20 cellular contexts compared by ENCODE assay signal in the genomic region with DNA sequence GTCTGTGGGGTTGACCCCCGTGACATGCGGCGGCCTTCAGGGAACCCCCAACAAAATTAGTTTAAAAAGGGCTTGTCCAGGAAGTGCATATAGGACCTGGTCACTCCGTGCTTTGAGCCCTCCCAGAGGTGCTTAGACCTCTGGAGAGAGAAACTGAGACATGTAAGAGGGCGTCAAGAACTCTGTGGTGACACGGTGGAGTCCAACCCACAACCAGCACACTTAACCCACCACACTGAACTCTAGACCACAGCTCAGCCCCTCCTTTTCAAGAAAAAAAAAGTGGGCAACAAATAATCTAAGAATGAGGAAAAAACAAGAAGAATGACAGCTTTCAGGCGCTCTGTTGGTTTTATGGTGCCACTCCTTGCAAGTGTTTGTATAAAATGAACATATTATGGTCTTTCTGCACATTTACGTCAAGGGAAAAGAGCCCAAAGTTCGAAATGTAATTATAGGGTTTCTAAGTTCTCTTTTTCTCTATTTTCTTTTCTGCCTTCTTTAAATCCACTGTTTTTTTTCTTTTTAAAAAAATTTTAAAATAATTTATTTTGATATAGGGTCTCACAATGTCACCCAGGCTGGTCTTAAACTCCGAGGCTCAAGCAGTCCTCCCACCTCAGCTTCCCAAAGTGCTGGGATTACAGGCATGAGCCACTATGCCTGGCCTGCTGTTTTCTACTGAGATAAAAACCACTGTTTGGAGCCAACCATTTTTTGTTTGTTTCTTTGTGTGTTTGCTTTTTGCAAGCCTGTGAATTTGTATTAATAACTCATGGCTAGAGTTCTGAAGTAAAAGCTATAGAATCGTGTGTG. TPM values are rescaled to one million over a fixed set of nuclear protein-coding genes. Genes with fewer than 3 reads are reported as not detected.
DNase-seq lines count a peak whose midpoint lies in the region; ATAC-seq and TF ChIP-seq lines count a peak whose summit lies in the region.
"Had no signal": no experiment of that assay in that cellular context is flagged by ENCODE, and none has a peak within 500 bp of the region (broad histone marks: within the 10 kb centered on the region; RNA-seq: fewer than 3 reads in every experiment).

No MANE protein-coding gene starts in this region.

- CTCF ChIA-PET in Caco-2 (lab: Charles Lee): interaction anchor here (0.7 kb wide), 1 partner anchor 133 kb away, joined by 4 read pairs; no protein-coding TSS in a partner anchor
- CTCF ChIA-PET in activated CD4-positive, alpha-beta memory T cell treated with anti-CD3 and anti-CD28 coated beads, Interleukin-2, amount 10 ng/mL, durations not matched to agents 7 days and 5 days (lab: Charles Lee): interaction anchor here (0.6 kb wide), 1 partner anchor 161 kb away, joined by 4 read pairs; no protein-coding TSS in a partner anchor

- H3K27ac Mint-ChIP-seq in Caco-2 (ENCODE audit: unreplicated experiment) (peak overlapping the region; percentile 56), neural progenitor cell (no peak overlapping the region)
- H3K27ac Mint-ChIP-seq in activated CD4-positive, alpha-beta memory T cell treated with anti-CD3 and anti-CD28 coated beads, Interleukin-2, amount 10 ng/mL, durations not matched to agents 7 days and 5 days: no peak overlapping the region
- H3K27ac Mint-ChIP-seq: naive thymus-derived CD4-positive, alpha-beta T cell; T-helper 2 cell treated with Interferon-gamma antibody and Interleukin-4, amounts not matched to agents 5 μg/mL and 100 μg/mL, for 36 hours had no signal

- no peak overlapping the region for H3K4me3 Mint-ChIP-seq in Caco-2 (ENCODE audit: unreplicated experiment)
- H3K4me3 Mint-ChIP-seq in neural progenitor cell: no peak overlapping the region
- H3K4me3 Mint-ChIP-seq in activated CD4-positive, alpha-beta memory T cell treated with anti-CD3 and anti-CD28 coated beads, Interleukin-2, amount 10 ng/mL, durations not matched to agents 7 days and 5 days: no peak overlapping the region
- H3K4me3 Mint-ChIP-seq: naive thymus-derived CD4-positive, alpha-beta T cell; T-helper 2 cell treated with Interferon-gamma antibody and Interleukin-4, amounts not matched to agents 5 μg/mL and 100 μg/mL, for 36 hours had no signal

- no peaks in the 10 kb centered on the region for H4K20me1 ChIP-seq in neural progenitor cell (ENCODE audit: low read depth)

- TF ChIP-seq POLR2A in sigmoid colon (IDR thresholded peaks at IDR 0.05): no peak

- H3K9ac ChIP-seq in neural progenitor cell: no peak overlapping the region

- no peak overlapping the region for H2AFZ ChIP-seq in neural progenitor cell (replicated peaks)

- TF ChIP-seq EP300 in sigmoid colon (IDR thresholded peaks at IDR 0.05): no peak

- H3K36me3 ChIP-seq in Caco-2 (ENCODE audit: control insufficient read depth, insufficient read depth, low read length) (no peaks in the 10 kb centered on the region), lower lobe of right lung (no peaks in the 10 kb centered on the region), sigmoid colon (no peaks in the 10 kb centered on the region), neural progenitor cell (no peaks in the 10 kb centered on the region)
- H3K36me3 ChIP-seq: cardiac muscle cell had no signal

- H3K4me1 Mint-ChIP-seq in Caco-2 (ENCODE audit: low read depth, unreplicated experiment): peaks cover 13% of the 10 kb centered on the region
- peaks cover 13% of the 10 kb centered on the region for H3K4me1 Mint-ChIP-seq in neural progenitor cell
- no peaks in the 10 kb centered on the region for H3K4me1 Mint-ChIP-seq in activated CD4-positive, alpha-beta memory T cell treated with anti-CD3 and anti-CD28 coated beads, Interleukin-2, amount 10 ng/mL, durations not matched to agents 7 days and 5 days

- intact Hi-C loops in Caco-2 (cut with micrococcal nuclease; ENCODE audit: unreplicated experiment): no loop called here
- intact Hi-C loops in lower lobe of right lung (cut with DNase I): no loop called here
- intact Hi-C loops in sigmoid colon (cut with DNase I): no loop called here

- H3K27me3 ChIP-seq in Caco-2 (replicated peaks; ENCODE audit: control insufficient read depth, insufficient read depth, low read length) (no peaks in the 10 kb centered on the region), lower lobe of right lung (ENCODE audit: low read depth) (no peaks in the 10 kb centered on the region), sigmoid colon (no peaks in the 10 kb centered on the region), neural progenitor cell (no peaks in the 10 kb centered on the region)
- H3K27me3 ChIP-seq: cardiac muscle cell had no signal

- no peaks in the 10 kb centered on the region for H3K27me3 Mint-ChIP-seq in Caco-2 (ENCODE audit: insufficient read depth, unreplicated experiment)
- peaks cover 11% of the 10 kb centered on the region for H3K27me3 Mint-ChIP-seq in neural progenitor cell (ENCODE audit: insufficient read depth, low read depth)
- H3K27me3 Mint-ChIP-seq in activated CD4-positive, alpha-beta memory T cell treated with anti-CD3 and anti-CD28 coated beads, Interleukin-2, amount 10 ng/mL, durations not matched to agents 7 days and 5 days: peaks cover 8% of the 10 kb centered on the region

- H3K27ac ChIP-seq in lower lobe of right lung (peak overlapping the region; percentile 31), sigmoid colon (peak overlapping the region in 3 of 4 donors; percentile 32 to 62 (median 43)), neural progenitor cell (no peak overlapping the region)
- H3K27ac ChIP-seq: cardiac muscle cell had no signal

- POLR2A ChIA-PET in Caco-2 (lab: Charles Lee): no interaction called here
- POLR2A ChIA-PET in activated CD4-positive, alpha-beta memory T cell treated with anti-CD3 and anti-CD28 coated beads, Interleukin-2, amount 10 ng/mL, durations not matched to agents 7 days and 5 days (lab: Charles Lee): no interaction called here

- WGBS in sigmoid colon, 2 donors: 24 to 55% methylated on average over 11 of the region's 11 CpGs

- H3K36me3 Mint-ChIP-seq in Caco-2 (ENCODE audit: insufficient read depth, unreplicated experiment) (no peaks in the 10 kb centered on the region), neural progenitor cell (no peaks in the 10 kb centered on the region)
- H3K36me3 Mint-ChIP-seq in activated CD4-positive, alpha-beta memory T cell treated with anti-CD3 and anti-CD28 coated beads, Interleukin-2, amount 10 ng/mL, durations not matched to agents 7 days and 5 days (ENCODE audit: low read depth): no peaks in the 10 kb centered on the region

- no peak for TF ChIP-seq CTCF in Caco-2 (IDR thresholded peaks at IDR 0.05; ENCODE audit: insufficient read depth in 1 of 2, low read depth in 1 of 2, low read length in 1 of 2, severe bottlenecking in 1 of 2, unreplicated experiment in 1 of 2)
- no peak for TF ChIP-seq CTCF in lower lobe of right lung (IDR thresholded peaks at IDR 0.05)
- TF ChIP-seq CTCF in sigmoid colon (IDR thresholded peaks at IDR 0.05): no peak
- TF ChIP-seq CTCF in neural progenitor cell (IDR thresholded peaks at IDR 0.05): no peak

- DNase-seq in Caco-2 (no peak), amniotic epithelial cell (ENCODE audit: low read depth) (peak; percentile 78), lower lobe of right lung (no peak), sigmoid colon (no peak), neural progenitor cell (ENCODE audit: low spot score) (no peak), DMS53 treated with DMSO at 0.1 percent for 48 hours (lab: John Stamatoyannopoulos, UW; ENCODE audit: unreplicated experiment) (no peak)
- DNase-seq in stimulated activated naive CD4-positive, alpha-beta T cell (lab: John Stamatoyannopoulos, UW): no peak
- DNase-seq in activated CD4-positive, alpha-beta memory T cell treated with anti-CD3 and anti-CD28 coated beads, Interleukin-2, amount 10 ng/mL, durations not matched to agents 7 days and 5 days: no peak
- DNase-seq: activated CD4-positive, alpha-beta T cell treated with anti-CD3 and anti-CD28 coated beads, Interleukin-2, amount 50 U/mL, for 48 hours; activated gamma-delta T cell treated with Interleukin-2 at 50 U/mL for 16 hours; activated T-cell treated with anti-CD3 and anti-CD28 coated beads for 4 hours; mammary epithelial cell; naive thymus-derived CD4-positive, alpha-beta T cell; NCI-H187; NCI-H226; stimulated activated CD4-positive, alpha-beta T cell treated with anti-CD3 and anti-CD28 coated beads, Interleukin-4, amount 100 ng/mL, for 1 hour had no signal

- no TSS peak for BruUV-seq in Caco-2 (replicated peaks; lab: Mats Ljungman, UMichigan)

- H3K4me3 ChIP-seq in Caco-2 (ENCODE audit: low read depth, low read length) (no peak overlapping the region), lower lobe of right lung (no peak overlapping the region), sigmoid colon (no peak overlapping the region), neural progenitor cell (no peak overlapping the region)
- H3K4me3 ChIP-seq: cardiac muscle cell, skin epidermis had no signal

- H3K79me2 ChIP-seq in neural progenitor cell (ENCODE audit: low read depth): no peaks in the 10 kb centered on the region

- H3F3A ChIP-seq in neural progenitor cell (ENCODE audit: low read depth): no peaks in the 10 kb centered on the region

- peaks cover 5% of the 10 kb centered on the region; the same call in 1 of the 2 replicates for H3K4me1 ChIP-seq in Caco-2
- H3K4me1 ChIP-seq in lower lobe of right lung: no peaks in the 10 kb centered on the region
- peaks cover 0 to 14% (median 7%) of the 10 kb centered on the region in 4 donors for H3K4me1 ChIP-seq in sigmoid colon
- H3K4me1 ChIP-seq in neural progenitor cell: no peaks in the 10 kb centered on the region

- ATAC-seq in lower lobe of right lung: no peak
- ATAC-seq: naive thymus-derived CD4-positive, alpha-beta T cell; Panc1 had no signal

- no peaks in the 10 kb centered on the region for H3K9me3 ChIP-seq in Caco-2
- no peaks in the 10 kb centered on the region for H3K9me3 ChIP-seq in lower lobe of right lung
- H3K9me3 ChIP-seq in sigmoid colon: no peaks in the 10 kb centered on the region
- H3K9me3 ChIP-seq in neural progenitor cell (ENCODE audit: low read depth): no peaks in the 10 kb centered on the region

- H3K9me3 Mint-ChIP-seq in Caco-2 (ENCODE audit: unreplicated experiment) (peaks cover 10% of the 10 kb centered on the region), neural progenitor cell (peaks cover 9% of the 10 kb centered on the region)
- H3K9me3 Mint-ChIP-seq in activated CD4-positive, alpha-beta memory T cell treated with anti-CD3 and anti-CD28 coated beads, Interleukin-2, amount 10 ng/mL, durations not matched to agents 7 days and 5 days: no peaks in the 10 kb centered on the region

- no peak overlapping the region for H3K4me2 ChIP-seq in neural progenitor cell

RNA-seq across cellular contexts. Expression of gene SNAPC3, which starts 50.1 kb away (rescaled TPM):
- total RNA-seq in Caco-2 (2022) (18.3 and 21.1 TPM in 2 replicates), lower lobe of right lung (30.7 TPM), sigmoid colon (10 to 100 TPM; 28.4 to 41.5 (median 32.5) TPM), neural progenitor cell (ENCODE audit: low replicate concordance) (59.5 and 68.7 TPM in 2 replicates)
- polyA plus RNA-seq in sigmoid colon: 10 to 100 TPM; 16.2 to 21.7 (median 21.2) TPM
- 10 to 100 TPM; 35.6 to 37.5 TPM for total RNA-seq in activated CD4-positive, alpha-beta memory T cell treated with anti-CD3 and anti-CD28 coated beads, Interleukin-2, amount 10 ng/mL, durations not matched to agents 7 days and 5 days
